In genomic region chr11:116590844-116591575, GRCh38 we compare ENCODE assay signal across 23 cellular contexts.
"Had no signal": no experiment of that assay in that cellular context is flagged by ENCODE, and none has a peak within 500 bp of the region (broad histone marks: within the 10 kb centered on the region; RNA-seq: fewer than 3 reads in every experiment).

No MANE protein-coding gene starts in this region.

- H3K27ac Mint-ChIP-seq: effector memory CD8-positive, alpha-beta T cell; naive B cell; natural killer cell treated with Interleukin-12 subunit alpha and Interleukin-12 subunit beta and Interleukin-15 and Interleukin-18, amount 100 ng/mL, for 72 hours; stimulated activated naive B cell treated with anti-CD40 and anti-IgM and Interleukin-4, amounts not matched to agents 10 μg/mL and 1 μg/mL and 100 μg/mL, for 72 hours; stimulated activated naive CD8-positive, alpha-beta T cell treated with anti-CD3 and anti-CD28 coated beads, Interleukin-15, Interleukin-2, amounts not matched to agents 100 ng/mL and 50 ng/mL, for 24 hours had no signal

- H3K4me1 Mint-ChIP-seq: central memory CD8-positive, alpha-beta T cell; naive B cell; stimulated activated naive B cell treated with anti-CD40 and anti-IgM and Interleukin-4, amounts not matched to agents 10 μg/mL and 1 μg/mL and 100 μg/mL, for 72 hours had no signal

- H3K27ac ChIP-seq: esophagus squamous epithelium, heart right ventricle, lower lobe of right lung, psoas muscle, skin epidermis, suprapubic skin, thyroid gland had no signal

- H3K4me3 ChIP-seq: esophagus squamous epithelium, heart right ventricle, lower lobe of right lung, mucosa of descending colon, psoas muscle, skin epidermis, suprapubic skin, thyroid gland had no signal

- H3K9me3 ChIP-seq: esophagus squamous epithelium, heart right ventricle, lower lobe of right lung, mucosa of descending colon, psoas muscle, suprapubic skin, thyroid gland had no signal

- H3K36me3 Mint-ChIP-seq: naive B cell; natural killer cell treated with Interleukin-12 subunit alpha and Interleukin-12 subunit beta and Interleukin-15 and Interleukin-18, amount 100 ng/mL, for 72 hours; stimulated activated naive B cell treated with anti-CD40 and anti-IgM and Interleukin-4, amounts not matched to agents 10 μg/mL and 1 μg/mL and 100 μg/mL, for 72 hours had no signal

- H3K36me3 ChIP-seq: esophagus squamous epithelium, heart right ventricle, lower lobe of right lung, suprapubic skin, thyroid gland had no signal

- DNase-seq: cortex of kidney; effector memory CD8-positive, alpha-beta T cell; erythroblast; esophagus squamous epithelium; foreskin melanocyte; glutamatergic neuron; heart right ventricle; hippocampal formation; left ventricle myocardium superior; lower lobe of right lung; mucosa of descending colon; naive B cell; psoas muscle; right cardiac atrium; stimulated activated CD4-positive, alpha-beta T cell treated with anti-CD3 and anti-CD28 coated beads, Interleukin-15, amount 100 ng/mL, for 24 hours; stimulated activated CD4-positive, alpha-beta T cell treated with anti-CD3 and anti-CD28 coated beads, Interleukin-2, amount 100 ng/mL, for 48 hours; stimulated activated naive B cell treated with anti-CD40 and anti-IgM and Interleukin-4, amounts not matched to agents 10 μg/mL and 1 μg/mL and 100 μg/mL, for 72 hours; thyroid gland had no signal

- H3K4me1 ChIP-seq: esophagus squamous epithelium, heart right ventricle, lower lobe of right lung, psoas muscle, suprapubic skin, thyroid gland had no signal

- ATAC-seq: effector memory CD8-positive, alpha-beta T cell; heart right ventricle; left ventricle myocardium superior; lower lobe of right lung; mucosa of descending colon; natural killer cell treated with Interleukin-12 subunit alpha and Interleukin-12 subunit beta and Interleukin-15 and Interleukin-18, amount 100 ng/mL, for 72 hours; psoas muscle; right cardiac atrium; stimulated activated naive B cell treated with anti-CD40 and anti-IgM and Interleukin-4, amounts not matched to agents 10 μg/mL and 1 μg/mL and 100 μg/mL, for 72 hours had no signal

- H3K4me3 Mint-ChIP-seq: central memory CD8-positive, alpha-beta T cell; effector memory CD8-positive, alpha-beta T cell; natural killer cell treated with Interleukin-12 subunit alpha and Interleukin-12 subunit beta and Interleukin-15 and Interleukin-18, amount 100 ng/mL, for 72 hours; stimulated activated naive B cell treated with anti-CD40 and anti-IgM and Interleukin-4, amounts not matched to agents 10 μg/mL and 1 μg/mL and 100 μg/mL, for 72 hours; stimulated activated naive CD8-positive, alpha-beta T cell treated with anti-CD3 and anti-CD28 coated beads, Interleukin-15, Interleukin-2, amounts not matched to agents 100 ng/mL and 50 ng/mL, for 24 hours had no signal

- H3K9me3 Mint-ChIP-seq: central memory CD8-positive, alpha-beta T cell; effector memory CD8-positive, alpha-beta T cell; natural killer cell treated with Interleukin-12 subunit alpha and Interleukin-12 subunit beta and Interleukin-15 and Interleukin-18, amount 100 ng/mL, for 72 hours; stimulated activated naive CD8-positive, alpha-beta T cell treated with anti-CD3 and anti-CD28 coated beads, Interleukin-15, Interleukin-2, amounts not matched to agents 100 ng/mL and 50 ng/mL, for 24 hours had no signal
